ENCODE assay signal across 8 cellular contexts in the genomic region with DNA sequence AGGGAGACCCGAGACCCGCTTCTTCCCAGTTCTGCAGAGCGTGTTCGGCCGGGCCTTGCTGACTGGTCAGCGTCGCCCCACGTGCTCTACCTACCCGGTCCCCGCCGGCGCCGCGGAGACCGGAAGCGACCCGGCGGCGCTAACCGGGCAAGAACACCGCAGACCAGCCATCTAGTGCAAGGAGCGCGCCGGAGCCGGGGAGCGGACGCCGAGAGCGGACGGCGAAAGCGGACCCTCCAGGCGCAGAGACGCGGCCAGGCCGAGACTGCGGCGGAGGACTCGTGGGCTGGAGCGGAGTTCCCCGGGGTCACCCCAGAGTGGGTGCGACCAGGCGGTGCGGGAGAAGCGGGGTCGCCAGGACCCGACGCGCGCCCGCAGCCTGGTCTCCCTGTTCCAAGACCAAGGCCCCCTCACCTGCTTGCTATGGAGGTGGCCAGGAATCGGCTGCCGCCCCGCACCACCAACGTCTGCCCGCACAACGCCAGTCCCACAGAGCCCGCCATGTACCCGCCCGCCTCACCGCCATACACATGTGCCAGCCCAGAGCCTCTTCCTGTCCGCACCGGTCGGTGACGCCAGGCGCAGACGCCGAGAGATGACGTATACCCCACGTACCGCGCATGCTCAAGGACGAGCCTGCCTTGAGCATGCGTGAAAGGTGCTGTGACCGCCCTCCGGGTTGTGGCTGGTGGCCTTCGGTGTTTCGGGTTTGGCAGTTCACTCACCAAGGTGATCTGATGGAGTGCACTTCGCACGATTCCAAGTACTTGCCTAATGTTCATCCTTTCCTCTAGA. TPM values are rescaled to one million over a fixed set of nuclear protein-coding genes. Genes with fewer than 3 reads are reported as not detected.
DNase-seq lines count a peak whose midpoint lies in the region; ATAC-seq and TF ChIP-seq lines count a peak whose summit lies in the region.

A gene with protein sequence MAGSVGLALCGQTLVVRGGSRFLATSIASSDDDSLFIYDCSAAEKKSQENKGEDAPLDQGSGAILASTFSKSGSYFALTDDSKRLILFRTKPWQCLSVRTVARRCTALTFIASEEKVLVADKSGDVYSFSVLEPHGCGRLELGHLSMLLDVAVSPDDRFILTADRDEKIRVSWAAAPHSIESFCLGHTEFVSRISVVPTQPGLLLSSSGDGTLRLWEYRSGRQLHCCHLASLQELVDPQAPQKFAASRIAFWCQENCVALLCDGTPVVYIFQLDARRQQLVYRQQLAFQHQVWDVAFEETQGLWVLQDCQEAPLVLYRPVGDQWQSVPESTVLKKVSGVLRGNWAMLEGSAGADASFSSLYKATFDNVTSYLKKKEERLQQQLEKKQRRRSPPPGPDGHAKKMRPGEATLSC (minus strand): TSS at position 547 of the 795 bp plus-strand sequence. CDS start 44 bp downstream, at position 503.

- H3K9me3 Mint-ChIP-seq in endothelial cell (ENCODE audit: unreplicated experiment): no peaks in the 10 kb centered on the region
- H3K9me3 Mint-ChIP-seq in mesothelial cell of epicardium: no peaks in the 10 kb centered on the region

- DNase-seq in DMS 273 treated with DMSO at 0.1 percent for 48 hours (lab: John Stamatoyannopoulos, UW) (peak; percentile 85), HuH-7.5 (ENCODE audit: low spot score) (peak; percentile 93), endothelial cell (ENCODE audit: low spot score) (peak; percentile 97), mesothelial cell of epicardium (ENCODE audit: low spot score in 2 of 2, unreplicated experiment in 2 of 2) (peak; percentile 90 to 99)
- DNase-seq in activated CD8-positive, alpha-beta memory T cell treated with anti-CD3 and anti-CD28 coated beads, Interleukin-2, amount 50 U/mL, for 48 hours: peak; percentile 100
- DNase-seq in stimulated activated CD8-positive, alpha-beta memory T cell treated with anti-CD3 and anti-CD28 coated beads, Interleukin-15, amount 100 ng/mL, for 4 hours (ENCODE audit: low read depth in 2 of 2): peak; percentile 96

- H3K27ac ChIP-seq in OCI-LY3 (ENCODE audit: low read length): peak within 1 kb of the TSS; percentile 63

- ATAC-seq in GM21528 (IDR thresholded peaks at IDR 0.05; ENCODE audit: low FRiP score, unreplicated experiment): peak; percentile 87

- peaks cover 25% of the 10 kb centered on the region for H3K4me1 Mint-ChIP-seq in endothelial cell (ENCODE audit: unreplicated experiment)
- H3K4me1 Mint-ChIP-seq in mesothelial cell of epicardium: peaks cover 21% of the 10 kb centered on the region

- peak within 1 kb of the TSS; percentile 90 for H2AFZ ChIP-seq in OCI-LY3 (ENCODE audit: low read depth, low read length)

- peak within 1 kb of the TSS; percentile 85 for H3K9ac ChIP-seq in OCI-LY3 (ENCODE audit: low read length)

- no peaks in the 10 kb centered on the region for H3K27me3 ChIP-seq in OCI-LY3 (ENCODE audit: low read depth, low read length)

- H3K4me3 ChIP-seq in OCI-LY3 (ENCODE audit: low read length): peak within 1 kb of the TSS; percentile 93

- peaks cover 52% of the 10 kb centered on the region for H3K79me2 ChIP-seq in OCI-LY3 (ENCODE audit: low read length)

- H3K4me3 Mint-ChIP-seq in endothelial cell (ENCODE audit: unreplicated experiment): peak within 1 kb of the TSS; percentile 99
- peak within 1 kb of the TSS; percentile 92 for H3K4me3 Mint-ChIP-seq in mesothelial cell of epicardium

- H3K9me3 ChIP-seq in OCI-LY3 (ENCODE audit: insufficient read depth, low read length): no peaks in the 10 kb centered on the region

- peaks cover 3% of the 10 kb centered on the region for H3K36me3 ChIP-seq in OCI-LY3 (replicated peaks; ENCODE audit: low read depth, low read length)

- H3K27ac Mint-ChIP-seq in endothelial cell (ENCODE audit: unreplicated experiment): peak within 1 kb of the TSS; percentile 91
- H3K27ac Mint-ChIP-seq in mesothelial cell of epicardium: peak within 1 kb of the TSS; percentile 89

- H3K4me1 ChIP-seq in OCI-LY3 (ENCODE audit: low read length): peaks cover 12% of the 10 kb centered on the region; the same call in 1 of the 2 replicates

- H3K36me3 Mint-ChIP-seq in endothelial cell (ENCODE audit: low read depth, unreplicated experiment) (peaks cover 14% of the 10 kb centered on the region), mesothelial cell of epicardium (peaks cover 11% of the 10 kb centered on the region)

- H3K27me3 Mint-ChIP-seq in endothelial cell (ENCODE audit: unreplicated experiment) (peaks cover 13% of the 10 kb centered on the region), mesothelial cell of epicardium (ENCODE audit: low read depth) (no peaks in the 10 kb centered on the region)

- no peaks in the 10 kb centered on the region for H4K20me1 ChIP-seq in OCI-LY3 (ENCODE audit: insufficient read depth, low read length)

- no peak for TF ChIP-seq CTCF in OCI-LY3 (IDR thresholded peaks at IDR 0.05; ENCODE audit: low read depth, low read length)
- TF ChIP-seq CTCF in endothelial cell (IDR thresholded peaks at IDR 0.05; ENCODE audit: unreplicated experiment): no peak
- TF ChIP-seq CTCF in mesothelial cell of epicardium (IDR thresholded peaks at IDR 0.05; ENCODE audit: unreplicated experiment): no peak

- peak within 1 kb of the TSS; percentile 96 for H3K4me2 ChIP-seq in OCI-LY3 (ENCODE audit: low read length)

RNA-seq across cellular contexts. Expression of the gene that starts here (rescaled TPM):
- total RNA-seq in endothelial cell (ENCODE audit: unreplicated experiment) (14.3 TPM), mesothelial cell of epicardium (19.9 to 21.7 TPM (median 19.9 TPM) in 3 replicates)

Comparison
In these comparisons a context has a peak if more than half of its experiments do, and no peak if none do; other contexts are left out.
1. Peak in every context shown above with its lines: DNase-seq, ATAC-seq, H3K4me3 ChIP-seq and H3K27ac ChIP-seq.